Comparison of ENCODE assay signal across 23 cellular contexts in the genomic region with DNA sequence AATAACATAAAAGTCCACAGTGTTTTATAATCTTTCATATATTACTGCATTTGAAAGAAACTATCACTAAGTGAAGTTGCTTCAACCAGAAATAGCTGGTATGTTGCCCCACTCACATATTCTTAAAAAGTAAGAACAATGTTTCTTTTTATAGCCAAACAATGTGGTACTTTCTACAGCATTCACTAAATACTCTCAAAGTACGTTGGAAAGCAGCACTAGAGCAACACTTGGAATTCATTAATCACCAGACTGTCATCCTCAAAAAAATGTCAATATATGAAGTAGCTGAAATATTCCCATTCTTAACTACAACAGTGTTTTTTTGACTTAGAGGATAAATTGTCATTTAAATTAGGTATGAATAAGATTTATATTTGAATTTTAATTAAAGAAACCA. TPM values are rescaled to one million over a fixed set of nuclear protein-coding genes. Genes with fewer than 3 reads are reported as not detected.
DNase-seq lines count a peak whose midpoint lies in the region; ATAC-seq lines count a peak whose summit lies in the region.
"Had no signal": no experiment of that assay in that cellular context is flagged by ENCODE, and none has a peak within 500 bp of the region (broad histone marks: within the 10 kb centered on the region; RNA-seq: fewer than 3 reads in every experiment).

No MANE protein-coding gene starts in this region.

- no peaks in the 10 kb centered on the region for H3K9me3 ChIP-seq in adipocyte (ENCODE audit: control insufficient read depth, low read length)
- H3K9me3 ChIP-seq: body of pancreas, heart left ventricle, lower lobe of right lung, ovary, stomach had no signal

- no peaks in the 10 kb centered on the region for H3K36me3 ChIP-seq in adipocyte (ENCODE audit: control insufficient read depth, insufficient read depth, low read length, severe bottlenecking)
- H3K36me3 ChIP-seq: heart left ventricle, lower lobe of right lung, ovary, stomach had no signal

- peak; percentile 62 for DNase-seq in COLO829 (ENCODE audit: low spot score)
- peak; percentile 70 for DNase-seq in adipocyte (ENCODE audit: low read depth)
- peak; percentile 63 for DNase-seq in fibroblast of gingiva (ENCODE audit: low read depth)
- DNase-seq in renal cortical epithelial cell (ENCODE audit: low read depth), result peak; percentile 48
- DNase-seq in NCI-H187 (lab: John Stamatoyannopoulos, UW), result no peak
- DNase-seq in ureter (ENCODE audit: low spot score), result no peak
- no peak for DNase-seq in NCI-H1417 (lab: John Stamatoyannopoulos, UW)
- DNase-seq: activated CD4-positive, alpha-beta memory T cell treated with anti-CD3 and anti-CD28 coated beads for 36 hours; activated naive CD4-positive, alpha-beta T cell treated with anti-CD3 and anti-CD28 coated beads for 36 hours; activated T-cell treated with anti-CD3 and anti-CD28 coated beads for 4 hours; body of pancreas; CD4-positive, alpha-beta T cell; heart left ventricle; lower lobe of right lung; MM.1S; NCI-H1694; NCI-H226; ovary; PC-9; stimulated activated CD4-positive, alpha-beta T cell treated with anti-CD3 and anti-CD28 coated beads, Interleukin-2, amount 100 ng/mL, for 48 hours; stomach had no signal

- H3K27me3 ChIP-seq in adipocyte (replicated peaks; ENCODE audit: control insufficient read depth, insufficient read depth, low read length), result no peaks in the 10 kb centered on the region
- H3K27me3 ChIP-seq: body of pancreas, heart left ventricle, ovary, stomach had no signal

- H3K9ac ChIP-seq in adipocyte (ENCODE audit: low read length), result no peak overlapping the region

- no peak overlapping the region for H3K4me3 ChIP-seq in adipocyte (ENCODE audit: low read length)
- H3K4me3 ChIP-seq: body of pancreas, heart left ventricle, lower lobe of right lung, ovary, PC-9, stomach had no signal

- H3K4me1 ChIP-seq in adipocyte (ENCODE audit: control insufficient read depth, insufficient read depth, low read length), result peaks cover 36% of the 10 kb centered on the region

- no peak for ATAC-seq in GM18858 (IDR thresholded peaks at IDR 0.05; ENCODE audit: unreplicated experiment)
- ATAC-seq: body of pancreas, heart left ventricle, WTC11 had no signal

RNA-seq across cellular contexts. Expression of gene COBLL1, which starts 32.8 kb away (rescaled TPM):
- total RNA-seq in renal cortical epithelial cell, result 11.6 and 117 TPM in 2 replicates
- 207 TPM for total RNA-seq in ureter
- total RNA-seq: activated CD4-positive, alpha-beta memory T cell treated with anti-CD3 and anti-CD28 coated beads for 36 hours; activated naive CD4-positive, alpha-beta T cell treated with anti-CD3 and anti-CD28 coated beads for 36 hours had no signal

Comparison
In these comparisons a context has a peak if more than half of its experiments do, and no peak if none do; other contexts are left out.
1. DNase-seq: peak in COLO829 (single experiment), adipocyte (single experiment), fibroblast of gingiva (single experiment) and renal cortical epithelial cell (single experiment); none in NCI-H187 (0 of 2), ureter (single experiment) and NCI-H1417 (0 of 3).